ENCODE assay signal across 22 cellular contexts in genomic region chr15:89066280-89066679, GRCh38.
"Had no signal": no experiment of that assay in that cellular context is flagged by ENCODE, and none has a peak within 500 bp of the region (broad histone marks: within the 10 kb centered on the region; RNA-seq: fewer than 3 reads in every experiment).

No MANE protein-coding gene starts in this region.

- H3K27ac Mint-ChIP-seq: T-cell had no signal

- H3K4me2 ChIP-seq: SK-N-SH had no signal

- H3K27me3 Mint-ChIP-seq: T-cell had no signal

- FAIRE-seq: HTR-8/SVneo, RCC 7860 had no signal

- ATAC-seq: T-cell had no signal

- H3K4me3 Mint-ChIP-seq: T-cell had no signal

- H3K9ac ChIP-seq: SK-N-SH had no signal

- DNase-seq: KBM-7, NCI-H1092, NCI-H1105 treated with DMSO at 0.1 percent for 48 hours, NCI-H1417 treated with DMSO at 0.1 percent for 48 hours, NCI-H146, NCI-H1694 treated with DMSO at 0.1 percent for 48 hours, NCI-H1930, NCI-H2081, NCI-H2107, NCI-H2227 treated with DMSO at 0.1 percent for 48 hours, NCI-H446, NCI-H510A, NCI-H524 treated with DMSO at 0.1 percent for 48 hours, NCI-H69, NCI-H774, RPMI8226, SHP77, SK-N-SH, SW 1271, T-cell had no signal
